In genomic region chr3:158775801-158776399, GRCh38 we compare ENCODE assay signal across 14 cellular contexts. TPM values are rescaled to one million over a fixed set of nuclear protein-coding genes. Genes with fewer than 3 reads are reported as not detected.
DNase-seq lines count a peak whose midpoint lies in the region; ATAC-seq and TF ChIP-seq lines count a peak whose summit lies in the region.
"Had no signal": no experiment of that assay in that cellular context is flagged by ENCODE, and none has a peak within 500 bp of the region (broad histone marks: within the 10 kb centered on the region; RNA-seq: fewer than 3 reads in every experiment).

No MANE protein-coding gene starts in this region.

- H3K9me2 ChIP-seq in hepatocyte (replicated peaks; ENCODE audit: insufficient read depth), result no peaks in the 10 kb centered on the region
- H3K9me2 ChIP-seq: SK-N-SH had no signal

- ATAC-seq in GM21423 (IDR thresholded peaks at IDR 0.05; ENCODE audit: unreplicated experiment) (peak; percentile 64), HG03521 (IDR thresholded peaks at IDR 0.05; ENCODE audit: unreplicated experiment) (peak; percentile 59), GM18511 (IDR thresholded peaks at IDR 0.05; ENCODE audit: unreplicated experiment) (no peak)
- ATAC-seq: stimulated activated memory B cell treated with anti-CD40 and anti-IgM and Interleukin-4, amounts not matched to agents 10 μg/mL and 1 μg/mL and 100 μg/mL, for 72 hours had no signal

- H3K27ac ChIP-seq in hepatocyte (peak overlapping the region; percentile 70), spleen (peak overlapping the region in 3 of 8 donors; percentile 12 to 52 (median 38))
- H3K27ac ChIP-seq: colonic mucosa, WERI-Rb-1 had no signal

- in situ Hi-C loops in GM13977 (cut with MboI; ENCODE audit: low pct_unique_long_range_greater_than_20kb, low sequenced_read_pairs, unreplicated experiment), result no loop called here

- H3K36me3 ChIP-seq in hepatocyte (replicated peaks; ENCODE audit: insufficient read depth, low read depth) (no peaks in the 10 kb centered on the region), spleen (no peaks in the 10 kb centered on the region)
- H3K36me3 ChIP-seq: colonic mucosa, WERI-Rb-1 had no signal

- H3K4me2 ChIP-seq in hepatocyte, result no peak overlapping the region
- H3K4me2 ChIP-seq: SK-N-SH had no signal

- H3K4me1 ChIP-seq in hepatocyte (ENCODE audit: insufficient read depth) (peaks cover 25% of the 10 kb centered on the region), spleen (peaks cover 0 to 6% (median 0%) of the 10 kb centered on the region in 6 donors)
- H3K4me1 ChIP-seq: colonic mucosa had no signal

- intact Hi-C loops in spleen (cut with DNase I; ENCODE audit: low total_unique reads), result no loop called here

- H3K27me3 ChIP-seq in hepatocyte (no peaks in the 10 kb centered on the region), spleen (replicated peaks in 1 of 7) (no peaks in the 10 kb centered on the region)
- H3K27me3 ChIP-seq: colonic mucosa had no signal

- TF ChIP-seq POLR2A in spleen (IDR thresholded peaks at IDR 0.05), result no peak

- H3K9me3 ChIP-seq in hepatocyte (ENCODE audit: low read depth) (no peaks in the 10 kb centered on the region), spleen (no peaks in the 10 kb centered on the region)
- H3K9me3 ChIP-seq: colonic mucosa, SK-N-SH had no signal

- TF ChIP-seq CTCF in GM12865 (IDR thresholded peaks at IDR 0.05; ENCODE audit: insufficient read depth, low read depth, low read length, missing control alignments), result no peak
- TF ChIP-seq CTCF in hepatocyte (IDR thresholded peaks at IDR 0.05; ENCODE audit: poor library complexity), result no peak
- TF ChIP-seq CTCF in spleen (IDR thresholded peaks at IDR 0.05 in 8 of 11, conservative IDR thresholded peaks at IDR 0.05 in 3 of 11), result no peak
- no peak for TF ChIP-seq CTCF in GM13977 (IDR thresholded peaks at IDR 0.05; ENCODE audit: extremely low read depth, insufficient read depth, missing control alignments)

- H2AFZ ChIP-seq in hepatocyte, result no peak overlapping the region

- 93% methylated on average over 2 of the region's 2 CpGs for WGBS in hepatocyte (ENCODE audit: low lambda C conversion rate, missing lambda C conversion rate)
- 87 to 95% (median 90%) methylated on average over 2 of the region's 2 CpGs for WGBS in spleen, 5 donors

- DNase-seq in GM12865 (ENCODE audit: low read depth) (peak; percentile 12), hepatocyte (ENCODE audit: low spot score) (no peak), NCI-H510A (lab: John Stamatoyannopoulos, UW) (no peak), spleen (no peak), GM13977 (ENCODE audit: low spot score) (no peak)
- DNase-seq: colonic mucosa; NCI-H2029; SK-N-SH; stimulated activated CD4-positive, alpha-beta T cell treated with anti-CD3 and anti-CD28 coated beads, Interleukin-4, amount 100 ng/mL, for 24 hours; WERI-Rb-1 had no signal

- H3K79me2 ChIP-seq in hepatocyte, result no peaks in the 10 kb centered on the region

- H3K4me3 ChIP-seq in GM12865 (ENCODE audit: low read depth, low read length) (no peak overlapping the region), hepatocyte (no peak overlapping the region), spleen (no peak overlapping the region)
- H3K4me3 ChIP-seq: colonic mucosa had no signal

- H4K20me1 ChIP-seq in hepatocyte (ENCODE audit: insufficient read depth, poor library complexity, severe bottlenecking), result no peaks in the 10 kb centered on the region

RNA-seq across cellular contexts. Expression of gene MFSD1, which starts 26.0 kb away (rescaled TPM):
- total RNA-seq in hepatocyte, result 74.9 and 76.7 TPM in 2 replicates
- 57.8 and 58.6 TPM in 2 replicates for polyA plus RNA-seq in hepatocyte
- 100 to 1,000 TPM in 5 of 7 donors, 10 to 100 TPM in 2; 65.6 to 155 (median 129) TPM for total RNA-seq in spleen
- polyA plus RNA-seq in spleen, result 10 to 100 TPM; 34.5 to 46.3 (median 42.9) TPM

RNA-seq across cellular contexts. Expression of gene RARRES1, which starts 43.6 kb away (rescaled TPM):
- 73.1 and 90.3 TPM in 2 replicates for total RNA-seq in hepatocyte
- 36.9 and 40.7 TPM in 2 replicates for polyA plus RNA-seq in hepatocyte
- total RNA-seq in spleen, result 10 to 100 TPM in 1 of 7 donors, 1 to 10 TPM in 6; 1.8 to 18.7 (median 4.7) TPM
- polyA plus RNA-seq in spleen, result 10 to 100 TPM in 1 of 3 donors, 1 to 10 TPM in 2; 2.2 to 20.9 (median 6.2) TPM
